ENCODE assay signal across 8 cellular contexts in the genomic region with DNA sequence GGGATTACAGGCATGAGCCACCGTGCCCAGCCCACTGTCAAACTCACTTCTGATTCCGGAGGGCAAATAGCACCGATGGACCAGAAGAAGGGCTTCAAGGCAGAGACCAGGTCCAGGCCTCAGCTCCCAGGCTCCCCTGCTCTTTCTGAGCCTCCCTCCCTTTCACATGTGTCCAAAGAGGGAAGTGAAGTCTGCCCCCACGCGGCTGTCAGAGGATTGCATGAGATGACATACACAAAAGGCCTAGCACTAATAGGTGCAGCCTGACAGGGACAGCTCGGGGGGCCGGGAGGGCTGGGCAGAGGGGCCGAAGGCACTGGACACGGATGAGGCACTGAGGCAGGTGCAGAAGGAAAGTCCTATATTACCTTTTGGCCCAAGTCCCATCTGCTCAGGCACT. TPM values are rescaled to one million over a fixed set of nuclear protein-coding genes. Genes with fewer than 3 reads are reported as not detected.
DNase-seq lines count a peak whose midpoint lies in the region; ATAC-seq and TF ChIP-seq lines count a peak whose summit lies in the region.

No MANE protein-coding gene starts in this region.

- no peak overlapping the region for H2BK120ac ChIP-seq in neuronal stem cell (ENCODE audit: low read depth, low read length)

- H3K27ac ChIP-seq in neuronal stem cell (replicated peaks; ENCODE audit: low read length) = no peak overlapping the region

- in situ Hi-C loops in astrocyte of the cerebellum (cut with HindIII; ENCODE audit: low sequenced_read_pairs) = no loop called here

- peak; percentile 26 to 52 for DNase-seq in NCI-H526 (lab: John Stamatoyannopoulos, UW)
- DNase-seq in NCI-H526 treated with DMSO at 0.1 percent for 48 hours (lab: John Stamatoyannopoulos, UW) = no peak
- peak; percentile 29 for DNase-seq in MG63
- no peak for DNase-seq in astrocyte of the cerebellum (ENCODE audit: low read depth)
- DNase-seq in neuronal stem cell (ENCODE audit: low spot score) = peak; percentile 39
- DNase-seq in SIG-M5 (lab: John Stamatoyannopoulos, UW) = no peak
- no peak for DNase-seq in T-helper 1 cell

- no CpG with 5 or more reads among the region's 9 CpGs for WGBS in neuronal stem cell (ENCODE audit: extremely low coverage in 2 of 2, insufficient read length in 2 of 2, insufficient replicate concordance in 1 of 2), 2 donors

- peaks cover 0 to 1% of the 10 kb centered on the region in 2 donors for H3K4me1 ChIP-seq in neuronal stem cell (ENCODE audit: control insufficient read depth in 2 of 2, insufficient read depth in 1 of 2, low read depth in 1 of 2, low read length in 2 of 2)

- ATAC-seq in stimulated activated memory B cell treated with anti-CD40 and anti-IgM and Interleukin-4, amounts not matched to agents 10 μg/mL and 1 μg/mL and 100 μg/mL, for 72 hours = no peak

- peaks cover 10% of the 10 kb centered on the region for H3K27me3 Mint-ChIP-seq in stimulated activated memory B cell treated with anti-CD40 and anti-IgM and Interleukin-4, amounts not matched to agents 10 μg/mL and 1 μg/mL and 100 μg/mL, for 72 hours

- H3K18ac ChIP-seq in neuronal stem cell (ENCODE audit: low read length) = no peak overlapping the region

- H3K23ac ChIP-seq in neuronal stem cell (ENCODE audit: low read depth, low read length, poor library complexity) = no peak overlapping the region

- H2BK5ac ChIP-seq in neuronal stem cell (ENCODE audit: low read length) = no peak overlapping the region

- H3K4me2 ChIP-seq in neuronal stem cell (ENCODE audit: insufficient read depth, low read length, poor library complexity, severe bottlenecking) = no peak overlapping the region

- no peaks in the 10 kb centered on the region for H3K4me1 Mint-ChIP-seq in stimulated activated memory B cell treated with anti-CD40 and anti-IgM and Interleukin-4, amounts not matched to agents 10 μg/mL and 1 μg/mL and 100 μg/mL, for 72 hours

- H2BK12ac ChIP-seq in neuronal stem cell (ENCODE audit: low read length) = no peak overlapping the region

- no peak overlapping the region for H4K91ac ChIP-seq in neuronal stem cell (ENCODE audit: low read depth, low read length, poor library complexity)

- H3K14ac ChIP-seq in neuronal stem cell (ENCODE audit: low read length) = no peak overlapping the region

- no peak overlapping the region for H3K27ac Mint-ChIP-seq in stimulated activated memory B cell treated with anti-CD40 and anti-IgM and Interleukin-4, amounts not matched to agents 10 μg/mL and 1 μg/mL and 100 μg/mL, for 72 hours

- H3K4ac ChIP-seq in neuronal stem cell (ENCODE audit: low read length) = no peak overlapping the region

- no peaks in the 10 kb centered on the region for H3K36me3 ChIP-seq in MG63
- no peaks in the 10 kb centered on the region for H3K36me3 ChIP-seq in neuronal stem cell (replicated peaks in 1 of 2; ENCODE audit: control insufficient read depth in 2 of 2, insufficient read depth in 2 of 2, low read length in 2 of 2)

- no peak overlapping the region for H2BK15ac ChIP-seq in neuronal stem cell (ENCODE audit: low read length)

- H3K27me3 ChIP-seq in MG63 (no peaks in the 10 kb centered on the region), neuronal stem cell (ENCODE audit: control insufficient read depth in 3 of 3, insufficient read depth in 3 of 3, low read depth in 1 of 3, low read length in 3 of 3) (peaks cover 0 to 8% (median 0%) of the 10 kb centered on the region in 3 experiments)

- no peak overlapping the region for H3K9ac ChIP-seq in neuronal stem cell (ENCODE audit: low read depth, low read length, poor library complexity)

- no peaks in the 10 kb centered on the region for H3K9me3 ChIP-seq in MG63
- H3K9me3 ChIP-seq in neuronal stem cell (replicated peaks in 1 of 2; ENCODE audit: control insufficient read depth in 2 of 2, insufficient read depth in 1 of 2, low read depth in 1 of 2, low read length in 2 of 2) = no peaks in the 10 kb centered on the region

- H3K4me3 ChIP-seq in MG63 (no peak overlapping the region), astrocyte of the cerebellum (ENCODE audit: low read depth, low read length) (no peak overlapping the region), neuronal stem cell (ENCODE audit: low read length in 2 of 2) (no peak overlapping the region)

- no peak overlapping the region for H2AK5ac ChIP-seq in neuronal stem cell (ENCODE audit: low read depth, low read length)

- no peak overlapping the region for H4K8ac ChIP-seq in neuronal stem cell (ENCODE audit: low read depth, low read length)

- peak; percentile 37 for TF ChIP-seq CTCF in astrocyte of the cerebellum (IDR thresholded peaks at IDR 0.05; ENCODE audit: low read depth, low read length, missing control alignments)

- no peaks in the 10 kb centered on the region for H3K9me3 Mint-ChIP-seq in stimulated activated memory B cell treated with anti-CD40 and anti-IgM and Interleukin-4, amounts not matched to agents 10 μg/mL and 1 μg/mL and 100 μg/mL, for 72 hours

- H3K36me3 Mint-ChIP-seq in stimulated activated memory B cell treated with anti-CD40 and anti-IgM and Interleukin-4, amounts not matched to agents 10 μg/mL and 1 μg/mL and 100 μg/mL, for 72 hours = peaks cover 6% of the 10 kb centered on the region

- no peaks in the 10 kb centered on the region for H3K79me1 ChIP-seq in neuronal stem cell (ENCODE audit: low read depth, low read length)

- H3K4me3 Mint-ChIP-seq in stimulated activated memory B cell treated with anti-CD40 and anti-IgM and Interleukin-4, amounts not matched to agents 10 μg/mL and 1 μg/mL and 100 μg/mL, for 72 hours = no peak overlapping the region

- peak overlapping the region; percentile 45 for H2AFZ ChIP-seq in neuronal stem cell (ENCODE audit: low read length)

RNA-seq across cellular contexts. Expression of a gene that starts 16.1 kb away (rescaled TPM):
- total RNA-seq in MG63 (2014; rRNA removed; shearing (Covaris generic); ENCODE audit: low replicate concordance) = 0.96 TPM in 1 of 2 replicates, not detected in the other
- 0.45 TPM for polyA plus RNA-seq in neuronal stem cell (2013, experiment 1 of 2)
- polyA plus RNA-seq in neuronal stem cell (2013, experiment 2 of 2) = 0.43 TPM

RNA-seq across cellular contexts. Expression of a gene that starts 29.6 kb away (rescaled TPM):
- not detected in 2 replicates for total RNA-seq in MG63 (2014; rRNA removed; shearing (Covaris generic); ENCODE audit: low replicate concordance)
- 0.03 TPM for polyA plus RNA-seq in neuronal stem cell (2013, experiment 1 of 2)
- not detected for polyA plus RNA-seq in neuronal stem cell (2013, experiment 2 of 2)

Comparison
In these comparisons a context has a peak if more than half of its experiments do, and no peak if none do; other contexts are left out.
1. DNase-seq: peak in NCI-H526 (2 of 2), MG63 (single experiment) and neuronal stem cell (single experiment); none in NCI-H526 treated with DMSO at 0.1 percent for 48 hours (single experiment), astrocyte of the cerebellum (single experiment), SIG-M5 (single experiment) and T-helper 1 cell (0 of 5).